11 cellular contexts compared by ENCODE assay signal in the genomic region with DNA sequence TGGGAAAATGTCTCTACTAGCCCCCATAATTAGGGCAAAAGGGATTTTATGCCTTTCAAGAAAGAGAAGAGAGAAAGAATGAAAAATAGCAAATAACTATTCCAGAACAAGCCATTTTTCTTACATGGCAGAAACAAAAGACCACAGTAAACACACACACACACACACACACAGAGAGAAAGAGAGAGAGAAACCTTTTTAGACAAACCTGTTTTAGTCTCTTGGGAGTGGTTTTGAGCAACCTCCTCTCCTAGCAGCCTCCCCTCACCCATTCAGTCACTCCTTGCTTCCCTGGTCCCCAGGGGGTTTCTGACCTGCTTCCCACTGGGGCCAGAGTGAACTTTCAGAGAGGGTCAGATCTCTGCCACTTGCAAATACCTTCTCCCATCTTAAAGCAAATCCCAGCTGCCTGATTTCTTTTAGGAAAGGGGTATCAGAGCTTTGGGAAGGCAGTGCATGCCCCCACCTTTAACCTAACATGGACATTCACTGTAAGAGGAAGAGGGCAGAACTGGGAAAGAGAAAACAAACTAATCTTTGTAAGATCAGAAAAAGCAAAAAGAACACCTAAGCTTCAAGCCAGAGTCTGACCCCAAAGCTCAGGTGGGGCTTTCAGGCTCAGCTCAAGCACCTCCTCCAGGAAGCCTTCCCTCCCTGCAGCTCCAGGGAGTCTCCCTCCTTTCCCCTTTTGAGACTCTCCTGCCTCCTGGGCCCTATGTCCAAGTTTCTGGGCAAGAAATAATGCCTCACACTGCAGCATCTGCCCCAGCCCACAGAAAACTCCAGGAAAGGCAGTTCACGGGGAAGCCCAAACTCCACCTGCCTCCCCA. TPM values are rescaled to one million over a fixed set of nuclear protein-coding genes. Genes with fewer than 3 reads are reported as not detected.
DNase-seq lines count a peak whose midpoint lies in the region; ATAC-seq, FAIRE-seq and TF ChIP-seq lines count a peak whose summit lies in the region.
"Had no signal": no experiment of that assay in that cellular context is flagged by ENCODE, and none has a peak within 500 bp of the region (broad histone marks: within the 10 kb centered on the region; RNA-seq: fewer than 3 reads in every experiment).

No MANE protein-coding gene starts in this region.

- peak overlapping the region; percentile 76 for H3K4me2 ChIP-seq in KMS-11

- H3K36me3 Mint-ChIP-seq in central memory CD8-positive, alpha-beta T cell (ENCODE audit: insufficient read depth), result no peaks in the 10 kb centered on the region
- H3K36me3 Mint-ChIP-seq in naive B cell, result no peaks in the 10 kb centered on the region

- peak overlapping the region; percentile 16 for H3K4me3 Mint-ChIP-seq in central memory CD8-positive, alpha-beta T cell
- peak overlapping the region in 7 of 8 donors; percentile 9 to 79 (median 62) for H3K4me3 Mint-ChIP-seq in naive B cell
- H3K4me3 Mint-ChIP-seq: activated naive CD8-positive, alpha-beta T cell treated with anti-CD3 and anti-CD28 coated beads, Interleukin-2, amount 50 U/mL, for 24 hours had no signal

- TF ChIP-seq CTCF in C4-2B (conservative IDR thresholded peaks at IDR 0.05), result no peak
- TF ChIP-seq CTCF in KMS-11 (conservative IDR thresholded peaks at IDR 0.05; ENCODE audit: low read depth, low read length), result no peak

- ATAC-seq in central memory CD8-positive, alpha-beta T cell (replicated peaks; ENCODE audit: extremely low read depth, poor library complexity, severe bottlenecking), result no peak
- ATAC-seq in naive B cell (ENCODE audit: low read depth in 2 of 2) (no peak), HG03442 (IDR thresholded peaks at IDR 0.05; ENCODE audit: unreplicated experiment) (no peak)
- ATAC-seq: activated naive CD8-positive, alpha-beta T cell treated with anti-CD3 and anti-CD28 coated beads, Interleukin-2, amount 50 U/mL, for 24 hours had no signal

- DNase-seq in central memory CD8-positive, alpha-beta T cell (ENCODE audit: low spot score in 2 of 2), result no peak
- no peak for DNase-seq in naive B cell
- DNase-seq in AG08396 (ENCODE audit: low spot score), result no peak
- no peak for DNase-seq in COR-L47 (lab: John Stamatoyannopoulos, UW)
- DNase-seq in RCC 7860 (ENCODE audit: low spot score), result no peak
- DNase-seq: activated CD4-positive, alpha-beta T cell treated with anti-CD3 and anti-CD28 coated beads for 48 hours; activated naive CD8-positive, alpha-beta T cell treated with anti-CD3 and anti-CD28 coated beads, Interleukin-2, amount 50 U/mL, for 24 hours had no signal

- H3K9ac ChIP-seq in KMS-11, result no peak overlapping the region; the same call in 1 of the 2 replicates

- peaks cover 34% of the 10 kb centered on the region for H3K4me1 ChIP-seq in KMS-11 (ENCODE audit: low read depth, poor library complexity, severe bottlenecking)

- no peaks in the 10 kb centered on the region for H3K4me1 Mint-ChIP-seq in central memory CD8-positive, alpha-beta T cell
- H3K4me1 Mint-ChIP-seq in naive B cell, result peaks cover 7 to 15% (median 8%) of the 10 kb centered on the region in 3 donors

- H3K27me3 Mint-ChIP-seq in central memory CD8-positive, alpha-beta T cell, result peaks cover 58% of the 10 kb centered on the region
- H3K27me3 Mint-ChIP-seq in naive B cell, result peaks cover 31 to 44% (median 36%) of the 10 kb centered on the region in 3 donors

- FAIRE-seq in RCC 7860 (lab: Jason Lieb, UNC), result no peak
- FAIRE-seq: D721Med had no signal

- no peak overlapping the region for H2AFZ ChIP-seq in KMS-11 (ENCODE audit: low read depth)

- peak overlapping the region; percentile 27 for H3K27ac ChIP-seq in C4-2B
- no peak overlapping the region for H3K27ac ChIP-seq in KMS-11

- no peaks in the 10 kb centered on the region for H3K27me3 ChIP-seq in KMS-11 (ENCODE audit: insufficient read depth, low read depth)

- H3K36me3 ChIP-seq in KMS-11 (ENCODE audit: insufficient read depth), result no peaks in the 10 kb centered on the region

- H3K27ac Mint-ChIP-seq in central memory CD8-positive, alpha-beta T cell (ENCODE audit: low read depth), result no peak overlapping the region
- no peak overlapping the region for H3K27ac Mint-ChIP-seq in naive B cell
- H3K27ac Mint-ChIP-seq: activated naive CD8-positive, alpha-beta T cell treated with anti-CD3 and anti-CD28 coated beads, Interleukin-2, amount 50 U/mL, for 24 hours had no signal

- H3K9me3 Mint-ChIP-seq in central memory CD8-positive, alpha-beta T cell, result no peaks in the 10 kb centered on the region
- H3K9me3 Mint-ChIP-seq in naive B cell, result no peaks in the 10 kb centered on the region
- H3K9me3 Mint-ChIP-seq: activated naive CD8-positive, alpha-beta T cell treated with anti-CD3 and anti-CD28 coated beads, Interleukin-2, amount 50 U/mL, for 24 hours had no signal

- H4K20me1 ChIP-seq in KMS-11 (ENCODE audit: insufficient read depth), result no peaks in the 10 kb centered on the region

- no peak overlapping the region for H3K4me3 ChIP-seq in KMS-11 (IDR thresholded peaks at IDR 0.05; ENCODE audit: insufficient read depth, low read depth, low read length)

- H3K79me2 ChIP-seq in KMS-11 (ENCODE audit: insufficient read depth, low read depth), result no peaks in the 10 kb centered on the region

RNA-seq across cellular contexts. Expression of gene SDC1, which starts 2.8 kb away (rescaled TPM):
- polyA plus RNA-seq in naive B cell (ENCODE audit: low read depth in 6 of 6), result not detected
